Comparison of ENCODE assay signal across 17 cellular contexts in the genomic region with DNA sequence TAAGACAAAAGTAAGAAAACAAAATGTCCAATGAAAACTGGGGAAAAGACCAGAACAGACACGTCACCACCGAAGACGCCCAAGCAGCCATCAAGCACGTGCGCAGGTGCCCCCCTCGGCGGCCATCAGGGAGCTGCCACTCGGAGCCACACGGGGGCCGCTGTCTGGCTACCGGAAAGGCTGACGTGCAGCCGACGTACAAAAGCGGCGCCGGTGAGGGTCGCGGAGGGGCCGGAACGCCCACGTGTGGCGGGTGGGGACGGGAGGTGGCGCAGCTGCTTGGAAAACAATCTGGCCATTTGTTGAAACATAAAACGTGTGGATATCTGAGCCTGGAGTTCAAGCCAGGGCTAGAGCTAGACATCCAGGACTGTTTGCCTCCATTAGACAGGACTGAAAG.
"Had no signal": no experiment of that assay in that cellular context is flagged by ENCODE, and none has a peak within 500 bp of the region (broad histone marks: within the 10 kb centered on the region; RNA-seq: fewer than 3 reads in every experiment).

No MANE protein-coding gene starts in this region.

- H3K4me1 ChIP-seq: ascending aorta, colonic mucosa, foreskin keratinocyte, transverse colon, uterus had no signal

- ATAC-seq: activated T-cell treated with anti-CD3 and anti-CD28 coated beads, Interleukin-2, amount 50 U/mL, for 72 hours; foreskin keratinocyte; left lobe of liver had no signal

- DNase-seq: activated CD4-positive, alpha-beta T cell treated with anti-CD3 and anti-CD28 coated beads for 1 hour; activated CD4-positive, alpha-beta T cell treated with anti-CD3 and anti-CD28 coated beads, Interleukin-2, amount 50 U/mL, for 4 hours; activated gamma-delta T cell; activated T-cell treated with anti-CD3 and anti-CD28 coated beads, Interleukin-2, amount 50 U/mL, for 72 hours; colonic mucosa; endodermal cell; foreskin keratinocyte; glutamatergic neuron; hypothalamus; transverse colon; uterus; WERI-Rb-1 had no signal

- H3K9me3 ChIP-seq: ascending aorta, colonic mucosa, transverse colon, uterus had no signal

- H3K27me3 ChIP-seq: ascending aorta, colonic mucosa, foreskin keratinocyte, transverse colon, uterus had no signal

- H3K27ac ChIP-seq: ascending aorta, colonic mucosa, epithelial cell of prostate, foreskin keratinocyte, skin epidermis, transverse colon, uterus, WERI-Rb-1 had no signal

- H3K36me3 ChIP-seq: ascending aorta, colonic mucosa, transverse colon, uterus, WERI-Rb-1 had no signal

- H3K4me3 ChIP-seq: ascending aorta, colonic mucosa, lung, skin epidermis, transverse colon, uterus had no signal
